Comparison of ENCODE assay signal across 8 cellular contexts in the genomic region with DNA sequence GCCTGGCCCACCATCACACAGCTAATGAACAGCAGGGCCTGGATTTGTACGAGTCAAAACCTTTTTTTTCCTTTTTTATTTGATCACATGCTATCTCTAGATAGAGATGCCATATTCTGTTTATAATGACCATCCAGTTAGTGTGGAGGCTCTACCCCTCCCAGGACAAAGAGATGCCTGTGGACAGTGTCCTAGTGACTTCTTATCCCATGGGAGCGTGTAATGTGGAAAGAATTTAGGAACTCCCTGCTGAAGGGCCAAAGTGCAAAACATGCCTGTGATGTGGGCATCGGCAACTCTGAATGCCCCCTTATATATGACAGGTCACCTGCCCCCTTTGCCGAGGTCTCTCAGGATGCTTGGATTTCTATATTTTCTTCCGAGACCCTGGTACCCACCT.
"Had no signal": no experiment of that assay in that cellular context is flagged by ENCODE, and none has a peak within 500 bp of the region (broad histone marks: within the 10 kb centered on the region; RNA-seq: fewer than 3 reads in every experiment).

No MANE protein-coding gene starts in this region.

- H3K4me3 ChIP-seq: GM23248, HAP-1 had no signal

- ATAC-seq: HCT116 had no signal

- FAIRE-seq: HTR-8/SVneo had no signal

- H3K9me3 ChIP-seq: HAP-1 had no signal

- DNase-seq: GM23248, GOT3, H7, HFFc6, KBM-7 had no signal

- H2AFZ ChIP-seq: GM23248 had no signal

- H3K36me3 ChIP-seq: HAP-1 had no signal

- H3K4me1 ChIP-seq: HAP-1 had no signal

- H3K9ac ChIP-seq: GM23248 had no signal

- H3K27ac ChIP-seq: GM23248 had no signal
